8 cellular contexts compared by ENCODE assay signal in genomic region chr12:53218551-53219114, GRCh38. TPM values are rescaled to one million over a fixed set of nuclear protein-coding genes. Genes with fewer than 3 reads are reported as not detected.
DNase-seq lines count a peak whose midpoint lies in the region; ATAC-seq and TF ChIP-seq lines count a peak whose summit lies in the region.

No MANE protein-coding gene starts in this region.

- no peak for ATAC-seq in HG03442 (IDR thresholded peaks at IDR 0.05; ENCODE audit: unreplicated experiment)

- no peak for DNase-seq in CD14-positive monocyte (ENCODE audit: low spot score)
- DNase-seq in RKO (ENCODE audit: low spot score) = peak; percentile 39
- DNase-seq in stimulated activated CD4-positive, alpha-beta T cell treated with anti-CD3 and anti-CD28 coated beads, Interleukin-4, amount 100 ng/mL, for 1 hour = no peak
- no peak for DNase-seq in BE2C
- DNase-seq in D341Med (ENCODE audit: low spot score) = no peak

- H3K4me3 ChIP-seq in esophagus (ENCODE audit: low read depth in 1 of 2, low read length in 2 of 2) (peak overlapping the region; percentile 72 to 75), neural cell (ENCODE audit: low read length) (peak overlapping the region; percentile 86), BE2C (ENCODE audit: low read depth, low read length) (no peak overlapping the region)

- intact Hi-C loops in CD14-positive monocyte (cut with micrococcal nuclease) = loop anchor here (5.0 to 10.0 kb wide), 3 partner anchors 34 to 286 kb away; partner anchors contain the start of genes AAAS (in 1 of the 2), NPFF (in 1 of the 2) and TARBP2 (in 1 of the 2)

- no peak overlapping the region for H2AFZ ChIP-seq in neural cell (ENCODE audit: low read depth, low read length)

- H3K36me3 Mint-ChIP-seq in CD14-positive monocyte = peaks cover 28 to 32% of the 10 kb centered on the region in 2 donors

- TF ChIP-seq EP300 in neural cell (conservative IDR thresholded peaks at IDR 0.05; ENCODE audit: poor library complexity, severe bottlenecking) = no peak

- 21 to 39% methylated on average over 24 to 25 of the region's 25 CpGs for WGBS in esophagus, 2 donors

- peaks cover 12 to 32% of the 10 kb centered on the region in 2 donors for H3K4me1 ChIP-seq in esophagus (ENCODE audit: control insufficient read depth in 2 of 2, insufficient read depth in 2 of 2, low read length in 1 of 2)
- peaks cover 11% of the 10 kb centered on the region for H3K4me1 ChIP-seq in BE2C

- H3K4me1 Mint-ChIP-seq in CD14-positive monocyte = peaks cover 78% of the 10 kb centered on the region

- no peak for TF ChIP-seq CTCF in CD14-positive monocyte (IDR thresholded peaks at IDR 0.05)
- no peak for TF ChIP-seq CTCF in neural cell (IDR thresholded peaks at IDR 0.05; ENCODE audit: poor library complexity, severe bottlenecking)
- TF ChIP-seq CTCF in BE2C (IDR thresholded peaks at IDR 0.05; ENCODE audit: low read depth, low read length) = no peak

- no peak for TF ChIP-seq RAD21 in neural cell (conservative IDR thresholded peaks at IDR 0.05)

- no peaks in the 10 kb centered on the region for H3K9me3 ChIP-seq in esophagus (ENCODE audit: control insufficient read depth in 2 of 2, insufficient read depth in 1 of 2, low read depth in 1 of 2, low read length in 1 of 2)
- H3K9me3 ChIP-seq in neural cell (ENCODE audit: low read length) = no peaks in the 10 kb centered on the region
- no peaks in the 10 kb centered on the region for H3K9me3 ChIP-seq in BE2C

- no peak overlapping the region for H3K4me2 ChIP-seq in neural cell (ENCODE audit: low read length)

- H3K27me3 ChIP-seq in esophagus (ENCODE audit: control insufficient read depth in 1 of 2, insufficient read depth in 2 of 2, low read length in 2 of 2) = no peaks in the 10 kb centered on the region
- peaks cover 35% of the 10 kb centered on the region for H3K27me3 ChIP-seq in neural cell (ENCODE audit: insufficient read depth, low read depth, low read length)
- H3K27me3 ChIP-seq in BE2C = no peaks in the 10 kb centered on the region

- no peak overlapping the region for H3K9ac ChIP-seq in neural cell (ENCODE audit: low read length)

- H3K9me2 ChIP-seq in neural cell (ENCODE audit: insufficient read depth, low read length) = no peaks in the 10 kb centered on the region

- no peaks in the 10 kb centered on the region for H3F3A ChIP-seq in neural cell (ENCODE audit: insufficient read depth, low read length, poor library complexity, severe bottlenecking)

- H3K27ac Mint-ChIP-seq in CD14-positive monocyte = peak overlapping the region; percentile 51 to 99 (median 89)

- H3K27ac ChIP-seq in esophagus (ENCODE audit: low read depth in 2 of 2, low read length in 1 of 2) (peak overlapping the region; percentile 99 to 100), neural cell (ENCODE audit: low read length) (no peak overlapping the region)

- peak overlapping the region; percentile 91 to 98 for H3K4me3 Mint-ChIP-seq in CD14-positive monocyte

- peaks cover 5 to 16% (median 7%) of the 10 kb centered on the region in 3 donors for H3K27me3 Mint-ChIP-seq in CD14-positive monocyte (ENCODE audit: low read depth in 3 of 3)

- no peaks in the 10 kb centered on the region for H4K20me1 ChIP-seq in neural cell (ENCODE audit: insufficient read depth)

- H3K36me3 ChIP-seq in esophagus (ENCODE audit: control insufficient read depth in 2 of 2, insufficient read depth in 2 of 2, low read length in 1 of 2) = peaks cover 17 to 20% of the 10 kb centered on the region in 2 donors
- no peaks in the 10 kb centered on the region for H3K36me3 ChIP-seq in neural cell (ENCODE audit: insufficient read depth, low read length)
- H3K36me3 ChIP-seq in BE2C = no peaks in the 10 kb centered on the region

- H3K9me3 Mint-ChIP-seq in CD14-positive monocyte = peaks cover 5 to 9% (median 7%) of the 10 kb centered on the region in 7 donors

- no peaks in the 10 kb centered on the region for H3K79me2 ChIP-seq in neural cell (replicated peaks; ENCODE audit: insufficient read depth, low read length)

TF ChIP-seq in neural cell, 6 proteins besides CTCF, POLR2A, EP300 and RAD21:
- TF ChIP-seq SMC3 (conservative IDR thresholded peaks at IDR 0.05; ENCODE audit: poor library complexity) (no peak), MXI1 (conservative IDR thresholded peaks at IDR 0.05; ENCODE audit: poor library complexity, severe bottlenecking) (no peak), TAF1 (IDR thresholded peaks at IDR 0.05; ENCODE audit: low read depth) (no peak), REST (IDR thresholded peaks at IDR 0.05; ENCODE audit: borderline replicate concordance) (no peak), POLR2AphosphoS5 (IDR thresholded peaks at IDR 0.05) (no peak), EZH2 (IDR thresholded peaks at IDR 0.05; ENCODE audit: borderline replicate concordance, insufficient read depth, low read length, poor library complexity, severe bottlenecking) (no peak)
TF ChIP-seq in neural cell: peak in this region for 0.

RNA-seq across cellular contexts. Expression of gene ITGB7, which starts 11.6 kb away (rescaled TPM):
- polyA plus RNA-seq in CD14-positive monocyte (10 to 100 TPM; 28.4 to 33.1 TPM), esophagus (1 to 10 TPM; 7.5 to 8.0 TPM), neural cell (0.26 TPM in 1 of 2 replicates, not detected in the other)
- not detected in 2 replicates for polyA minus RNA-seq in neural cell
- not detected for polyA plus RNA-seq in BE2C (2012; ENCODE audit: insufficient read depth, insufficient read length, low read depth)

RNA-seq across cellular contexts. Expression of gene RARG, which starts 13.4 kb away (rescaled TPM):
- polyA plus RNA-seq in CD14-positive monocyte (1 to 10 TPM; 1.8 to 2.3 TPM), esophagus (100 to 1,000 TPM in 1 of 2 donors, 10 to 100 TPM in 1; 84.8 to 104 TPM), neural cell (0.61 and 1.0 TPM in 2 replicates)
- 0.49 and 0.81 TPM in 2 replicates for polyA minus RNA-seq in neural cell
- polyA plus RNA-seq in BE2C (2012; ENCODE audit: insufficient read depth, insufficient read length, low read depth) = 20.2 TPM

RNA-seq across cellular contexts. Expression of gene CSAD, which starts 37.9 kb away (rescaled TPM):
- polyA plus RNA-seq in CD14-positive monocyte (1 to 10 TPM; 1.3 to 1.4 TPM), esophagus (10 to 100 TPM; 25.6 to 63.7 TPM), neural cell (41.9 and 51.6 TPM in 2 replicates)
- 9.5 and 15.3 TPM in 2 replicates for polyA minus RNA-seq in neural cell
- polyA plus RNA-seq in BE2C (2012; ENCODE audit: insufficient read depth, insufficient read length, low read depth) = 12.2 TPM

RNA-seq across cellular contexts. Expression of gene ZNF740, which starts 38.1 kb away (rescaled TPM):
- 1 to 10 TPM in 1 of 2 donors, under 1 TPM in 1; 0.74 to 1.3 TPM for polyA plus RNA-seq in CD14-positive monocyte
- polyA plus RNA-seq in esophagus = 1 to 10 TPM; 4.7 to 5.3 TPM
- polyA plus RNA-seq in neural cell = 24.3 and 25.9 TPM in 2 replicates
- 33.1 and 38.9 TPM in 2 replicates for polyA minus RNA-seq in neural cell
- 35.0 TPM for polyA plus RNA-seq in BE2C (2012; ENCODE audit: insufficient read depth, insufficient read length, low read depth)

RNA-seq across cellular contexts. Expression of gene ESPL1, which starts 49.5 kb away (rescaled TPM):
- polyA plus RNA-seq in CD14-positive monocyte = not detected
- polyA plus RNA-seq in esophagus = 10 to 100 TPM; 43.8 to 66.1 TPM
- 0.33 and 4.5 TPM in 2 replicates for polyA plus RNA-seq in neural cell
- polyA minus RNA-seq in neural cell = 0.93 and 0.97 TPM in 2 replicates
- polyA plus RNA-seq in BE2C (2012; ENCODE audit: insufficient read depth, insufficient read length, low read depth) = 6.3 TPM

Comparison
In these comparisons a context has a peak if more than half of its experiments do, and no peak if none do; other contexts are left out.
1. RNA of gene RARG, which starts 13.4 kb away (polyA plus RNA-seq): 84.8 to 104 TPM in esophagus; 1.8 to 2.3 TPM in CD14-positive monocyte and 0.61 to 1.0 TPM in neural cell; every median in the first group is over 10 times any median in the second.
2. RNA of gene CSAD, which starts 37.9 kb away (polyA plus RNA-seq): 25.6 to 63.7 TPM in esophagus and 41.9 to 51.6 TPM in neural cell; 1.3 to 1.4 TPM in CD14-positive monocyte; every median in the first group is over 10 times any median in the second.